12 cellular contexts compared by ENCODE assay signal in genomic region chr2:160419776-160420521, GRCh38.
DNase-seq lines count a peak whose midpoint lies in the region; ATAC-seq and TF ChIP-seq lines count a peak whose summit lies in the region.
"Had no signal": no experiment of that assay in that cellular context is flagged by ENCODE, and none has a peak within 500 bp of the region (broad histone marks: within the 10 kb centered on the region; RNA-seq: fewer than 3 reads in every experiment).

No MANE protein-coding gene starts in this region.

- peaks cover 41% of the 10 kb centered on the region for H3K36me3 Mint-ChIP-seq in activated CD4-positive, alpha-beta T cell treated with anti-CD3 and anti-CD28 coated beads, Interleukin-2, amount 10 ng/mL, durations not matched to agents 7 days and 5 days (ENCODE audit: low read depth)
- peaks cover 11% of the 10 kb centered on the region for H3K36me3 Mint-ChIP-seq in activated T-helper 17 cell treated with anti-CD3 and anti-CD28 coated beads, Interleukin-2, amount 50 U/mL, for 72 hours (ENCODE audit: low read depth)
- H3K36me3 Mint-ChIP-seq in stimulated activated effector memory CD8-positive, alpha-beta T cell treated with anti-CD3 and anti-CD28 coated beads, Interleukin-12 subunit alpha, Interleukin-12 subunit beta, amount 100 ng/mL, for 72 hours = peaks cover 7% of the 10 kb centered on the region

- intact Hi-C loops in left ventricle myocardium inferior (cut with micrococcal nuclease) = loop anchor here (5.0 to 10.0 kb wide), 2 partner anchors 65 to 83 kb away; no protein-coding TSS in a partner anchor

- no peak overlapping the region for H3K4me3 ChIP-seq in left ventricle myocardium inferior
- H3K4me3 ChIP-seq: upper lobe of right lung had no signal

- CTCF ChIA-PET in activated CD4-positive, alpha-beta T cell treated with anti-CD3 and anti-CD28 coated beads, Interleukin-2, amount 10 ng/mL, durations not matched to agents 7 days and 5 days (lab: Charles Lee) = interaction anchor here (1.0 to 1.3 kb wide), 2 partner anchors 9 kb away, joined by 4 read pairs; no protein-coding TSS in a partner anchor

- H3K4me1 Mint-ChIP-seq in activated CD4-positive, alpha-beta T cell treated with anti-CD3 and anti-CD28 coated beads, Interleukin-2, amount 10 ng/mL, durations not matched to agents 7 days and 5 days = peaks cover 68% of the 10 kb centered on the region
- peaks cover 33% of the 10 kb centered on the region for H3K4me1 Mint-ChIP-seq in activated T-helper 17 cell treated with anti-CD3 and anti-CD28 coated beads, Interleukin-2, amount 50 U/mL, for 72 hours
- peaks cover 49% of the 10 kb centered on the region for H3K4me1 Mint-ChIP-seq in stimulated activated effector memory CD8-positive, alpha-beta T cell treated with anti-CD3 and anti-CD28 coated beads, Interleukin-12 subunit alpha, Interleukin-12 subunit beta, amount 100 ng/mL, for 72 hours

- peak overlapping the region; percentile 39 for H3K27ac Mint-ChIP-seq in activated CD4-positive, alpha-beta T cell treated with anti-CD3 and anti-CD28 coated beads, Interleukin-2, amount 10 ng/mL, durations not matched to agents 7 days and 5 days
- H3K27ac Mint-ChIP-seq in activated T-helper 17 cell treated with anti-CD3 and anti-CD28 coated beads, Interleukin-2, amount 50 U/mL, for 72 hours = peak overlapping the region; percentile 53
- peak overlapping the region; percentile 6 for H3K27ac Mint-ChIP-seq in stimulated activated effector memory CD8-positive, alpha-beta T cell treated with anti-CD3 and anti-CD28 coated beads, Interleukin-12 subunit alpha, Interleukin-12 subunit beta, amount 100 ng/mL, for 72 hours

- POLR2A ChIA-PET in activated CD4-positive, alpha-beta T cell treated with anti-CD3 and anti-CD28 coated beads, Interleukin-2, amount 10 ng/mL, durations not matched to agents 7 days and 5 days (lab: Charles Lee) = no interaction called here

- H3K36me3 ChIP-seq in left ventricle myocardium inferior = no peaks in the 10 kb centered on the region
- H3K36me3 ChIP-seq: upper lobe of right lung had no signal

- DNase-seq in activated CD4-positive, alpha-beta T cell treated with anti-CD3 and anti-CD28 coated beads, Interleukin-2, amount 10 ng/mL, durations not matched to agents 7 days and 5 days = no peak
- no peak for DNase-seq in activated CD4-positive, alpha-beta T cell treated with anti-CD3 and anti-CD28 coated beads for 4 hours
- DNase-seq in left ventricle myocardium inferior (no peak), NCI-H1417 (lab: John Stamatoyannopoulos, UW) (no peak), RKO (ENCODE audit: low spot score) (no peak)
- DNase-seq in stimulated activated effector memory CD8-positive, alpha-beta T cell treated with anti-CD3 and anti-CD28 coated beads, Interleukin-12 subunit alpha, Interleukin-12 subunit beta, amount 100 ng/mL, for 72 hours (ENCODE audit: low spot score in 2 of 2) = no peak
- DNase-seq: activated CD4-positive, alpha-beta T cell treated with anti-CD3 and anti-CD28 coated beads, Interleukin-2, amount 50 U/mL, for 48 hours; stimulated activated CD4-positive, alpha-beta T cell treated with anti-CD3 and anti-CD28 coated beads, Interleukin-4, amount 100 ng/mL, for 4 hours; upper lobe of right lung had no signal

- no peaks in the 10 kb centered on the region for H3K27me3 Mint-ChIP-seq in activated CD4-positive, alpha-beta T cell treated with anti-CD3 and anti-CD28 coated beads, Interleukin-2, amount 10 ng/mL, durations not matched to agents 7 days and 5 days
- H3K27me3 Mint-ChIP-seq in activated T-helper 17 cell treated with anti-CD3 and anti-CD28 coated beads, Interleukin-2, amount 50 U/mL, for 72 hours = no peaks in the 10 kb centered on the region

- peak overlapping the region; percentile 65 for H3K27ac ChIP-seq in left ventricle myocardium inferior (replicated peaks)
- H3K27ac ChIP-seq: upper lobe of right lung had no signal

- H3K9me3 Mint-ChIP-seq in activated CD4-positive, alpha-beta T cell treated with anti-CD3 and anti-CD28 coated beads, Interleukin-2, amount 10 ng/mL, durations not matched to agents 7 days and 5 days = peaks cover 11% of the 10 kb centered on the region
- no peaks in the 10 kb centered on the region for H3K9me3 Mint-ChIP-seq in activated T-helper 17 cell treated with anti-CD3 and anti-CD28 coated beads, Interleukin-2, amount 50 U/mL, for 72 hours
- no peaks in the 10 kb centered on the region for H3K9me3 Mint-ChIP-seq in stimulated activated effector memory CD8-positive, alpha-beta T cell treated with anti-CD3 and anti-CD28 coated beads, Interleukin-12 subunit alpha, Interleukin-12 subunit beta, amount 100 ng/mL, for 72 hours
- H3K9me3 Mint-ChIP-seq: neural crest cell had no signal

- no peak for TF ChIP-seq CTCF in left ventricle myocardium inferior (IDR thresholded peaks at IDR 0.05; ENCODE audit: borderline replicate concordance)

- H3K9me3 ChIP-seq in left ventricle myocardium inferior (replicated peaks) = no peaks in the 10 kb centered on the region
- H3K9me3 ChIP-seq: upper lobe of right lung had no signal

- no peak overlapping the region for H3K4me3 Mint-ChIP-seq in activated CD4-positive, alpha-beta T cell treated with anti-CD3 and anti-CD28 coated beads, Interleukin-2, amount 10 ng/mL, durations not matched to agents 7 days and 5 days
- H3K4me3 Mint-ChIP-seq in activated T-helper 17 cell treated with anti-CD3 and anti-CD28 coated beads, Interleukin-2, amount 50 U/mL, for 72 hours = peak overlapping the region; percentile 32
- peak overlapping the region; percentile 0 for H3K4me3 Mint-ChIP-seq in stimulated activated effector memory CD8-positive, alpha-beta T cell treated with anti-CD3 and anti-CD28 coated beads, Interleukin-12 subunit alpha, Interleukin-12 subunit beta, amount 100 ng/mL, for 72 hours
- H3K4me3 Mint-ChIP-seq: neural crest cell had no signal

- H3K27me3 ChIP-seq in left ventricle myocardium inferior (ENCODE audit: low read depth) = no peaks in the 10 kb centered on the region
- H3K27me3 ChIP-seq: upper lobe of right lung had no signal

- peaks cover 71% of the 10 kb centered on the region for H3K4me1 ChIP-seq in left ventricle myocardium inferior

- no peak for ATAC-seq in activated T-helper 17 cell treated with anti-CD3 and anti-CD28 coated beads, Interleukin-2, amount 50 U/mL, for 72 hours (replicated peaks)
- no peak for ATAC-seq in stimulated activated effector memory CD8-positive, alpha-beta T cell treated with anti-CD3 and anti-CD28 coated beads, Interleukin-12 subunit alpha, Interleukin-12 subunit beta, amount 100 ng/mL, for 72 hours
- ATAC-seq in GM19351 (IDR thresholded peaks at IDR 0.05; ENCODE audit: unreplicated experiment) = no peak
- ATAC-seq: upper lobe of right lung had no signal
